8 cellular contexts compared by ENCODE assay signal in the genomic region with DNA sequence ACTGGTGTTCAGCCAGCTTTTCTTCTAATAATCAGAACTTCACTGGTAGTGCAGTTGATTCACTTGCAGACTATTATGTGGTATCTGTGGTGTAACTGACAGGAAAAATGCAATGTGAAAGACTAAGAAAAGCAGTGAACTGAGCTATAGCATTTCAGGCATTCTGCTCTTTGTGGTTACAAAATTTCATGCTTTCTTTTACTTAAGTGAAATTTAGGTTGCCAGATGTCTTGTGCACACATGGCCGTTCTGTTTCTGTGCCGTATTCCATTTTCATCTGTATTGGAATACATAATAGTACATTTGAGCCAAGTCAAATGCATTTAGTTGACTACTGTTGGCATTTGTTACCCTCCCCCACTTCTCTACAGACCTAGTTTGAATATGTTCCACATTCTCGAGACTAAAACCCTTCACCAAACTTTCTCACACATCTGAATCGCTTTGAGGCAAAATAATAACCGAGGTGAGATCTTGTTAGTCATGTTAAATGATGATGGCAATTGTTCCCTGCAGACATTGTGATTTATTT. TPM values are rescaled to one million over a fixed set of nuclear protein-coding genes. Genes with fewer than 3 reads are reported as not detected.
A peak's percentile ranks its signal among the peaks of the same experiment; 100 is the strongest.
DNase-seq lines count a peak whose midpoint lies in the region; ATAC-seq and TF ChIP-seq lines count a peak whose summit lies in the region.

No MANE protein-coding gene starts in this region.

- no peak overlapping the region for H4K5ac ChIP-seq in IMR-90 (ENCODE audit: low read depth, low read length)

- TF ChIP-seq POLR2A in IMR-90 (IDR thresholded peaks at IDR 0.05; ENCODE audit: low read depth, low read length), result no peak

- DNase-seq in EL, result peak; percentile 71
- DNase-seq in IMR-90, result peak; percentile 73
- peak; percentile 88 for DNase-seq in astrocyte of the spinal cord (ENCODE audit: low read depth, low spot score)
- DNase-seq in epidermal melanocyte (ENCODE audit: insufficient read length, low spot score), result no peak
- DNase-seq in 8988T, result no peak
- DNase-seq in left lung, result no peak
- DNase-seq in AG20443 (ENCODE audit: low spot score), result no peak

- no peak overlapping the region for H3K23ac ChIP-seq in IMR-90 (ENCODE audit: low read depth, low read length)

- no TSS peak for BruUV-seq in IMR-90 (replicated peaks; lab: Mats Ljungman, UMichigan)

- CTCF ChIA-PET in IMR-90 (lab: Yijun Ruan, JAX), result interaction anchor here (1.1 kb wide), 1 partner anchor 12 kb away, joined by 4 read pairs; no protein-coding TSS in a partner anchor

- H2BK20ac ChIP-seq in IMR-90 (ENCODE audit: low read depth, low read length), result 0 out of 2 replicates have a peak overlapping the region, but pooled peaks have one; percentile 8

- H3K4me1 ChIP-seq in IMR-90 (ENCODE audit: control insufficient read depth, insufficient read depth, low read length) (no peaks in the 10 kb centered on the region; the same call in 1 of the 2 replicates), left lung (no peaks in the 10 kb centered on the region)

- peak overlapping the region; percentile 35; the same call in 1 of the 2 replicates for H3K18ac ChIP-seq in IMR-90 (ENCODE audit: low read depth, low read length)

- in situ Hi-C loops in IMR-90 (cut with MboI; ENCODE audit: low sequenced_read_pairs) (no loop called here), astrocyte of the spinal cord (cut with HindIII; ENCODE audit: low sequenced_read_pairs) (no loop called here)

- no peak overlapping the region; the same call in 1 of the 2 replicates for H4K91ac ChIP-seq in IMR-90 (ENCODE audit: insufficient read depth, low read depth, low read length)

- no peak for TF ChIP-seq CTCF in IMR-90 (conservative IDR thresholded peaks at IDR 0.05; ENCODE audit: low read depth, low read length)
- TF ChIP-seq CTCF in astrocyte of the spinal cord (IDR thresholded peaks at IDR 0.05; ENCODE audit: low read depth, low read length), result no peak
- TF ChIP-seq CTCF in left lung (IDR thresholded peaks at IDR 0.05), result no peak

- H2BK15ac ChIP-seq in IMR-90 (ENCODE audit: low read depth, low read length), result no peak overlapping the region

- no peak overlapping the region for H3K56ac ChIP-seq in IMR-90 (ENCODE audit: extremely low read depth, insufficient read depth, low read length)

- H4K8ac ChIP-seq in IMR-90 (ENCODE audit: low read depth in 2 of 2, low read length in 2 of 2), result peak overlapping the region in 1 of 2 experiments; percentile 49; a peak in 1 of 4 replicates

- H3K27me3 ChIP-seq in IMR-90 (ENCODE audit: control insufficient read depth, insufficient read depth, low read length) (no peaks in the 10 kb centered on the region; the same call in 1 of the 2 replicates), left lung (no peaks in the 10 kb centered on the region)

- peak overlapping the region; percentile 54; the same call in 1 of the 2 replicates for H3K4me2 ChIP-seq in IMR-90 (ENCODE audit: low read depth, low read length)

- H3K14ac ChIP-seq in IMR-90 (replicated peaks; ENCODE audit: low read depth, low read length), result no peak overlapping the region

- H2AK9ac ChIP-seq in IMR-90 (replicated peaks; ENCODE audit: low read depth, low read length, poor library complexity), result no peak overlapping the region

- POLR2A ChIA-PET in IMR-90 (lab: Charles Lee; ENCODE audit: unreplicated experiment), result no interaction called here

- WGBS in IMR-90 (ENCODE audit: extremely low coverage in 2 of 2, insufficient read length in 1 of 2), 2 experiments, result no CpG with 5 or more reads among the region's 5 CpGs

- H2AFZ ChIP-seq in IMR-90 (replicated peaks; ENCODE audit: low read length, poor library complexity), result no peak overlapping the region

- H3K79me1 ChIP-seq in IMR-90 (ENCODE audit: low read depth in 1 of 2, low read length in 2 of 2), result no peaks in the 10 kb centered on the region

- H2BK120ac ChIP-seq in IMR-90 (ENCODE audit: low read depth, low read length), result peak overlapping the region; percentile 36; the same call in 1 of the 2 replicates

- intact Hi-C loops in IMR-90 (cut with micrococcal nuclease), result no loop called here
- intact Hi-C loops in left lung (cut with DNase I), result no loop called here

- no peak overlapping the region for H2AK5ac ChIP-seq in IMR-90 (ENCODE audit: low read depth, low read length)

- H3K9me3 ChIP-seq in IMR-90 (ENCODE audit: control insufficient read depth, insufficient read depth, low read length) (no peaks in the 10 kb centered on the region), left lung (no peaks in the 10 kb centered on the region)

- H3K9ac ChIP-seq in IMR-90 (ENCODE audit: low read depth, low read length), result no peak overlapping the region

- peak; percentile 88 for ATAC-seq in GM21526 (IDR thresholded peaks at IDR 0.05; ENCODE audit: low FRiP score, unreplicated experiment)
- peak; percentile 34 for ATAC-seq in IMR-90 (ENCODE audit: low read depth)
- no peak for ATAC-seq in left lung

- H3K36me3 ChIP-seq in IMR-90 (ENCODE audit: control insufficient read depth, insufficient read depth, low read length), result no peaks in the 10 kb centered on the region
- no peaks in the 10 kb centered on the region for H3K36me3 ChIP-seq in left lung

- H3K9me1 ChIP-seq in IMR-90 (ENCODE audit: insufficient read depth, low read length), result no peaks in the 10 kb centered on the region

- H4K20me1 ChIP-seq in IMR-90 (ENCODE audit: insufficient read depth, low read length), result no peaks in the 10 kb centered on the region

- no peak overlapping the region for H3K4ac ChIP-seq in IMR-90 (ENCODE audit: low read depth, low read length)

- no peak overlapping the region for H2BK5ac ChIP-seq in IMR-90 (ENCODE audit: low read depth, low read length, poor library complexity, severe bottlenecking)

- dilution Hi-C loops in IMR-90 (cut with HindIII; ENCODE audit: low sequenced_read_pairs, unreplicated experiment), result no loop called here

- H3K27ac ChIP-seq in IMR-90 (ENCODE audit: insufficient read depth, low read length) (no peak overlapping the region), left lung (no peak overlapping the region)

- H3K4me3 ChIP-seq in IMR-90 (ENCODE audit: insufficient read depth, low read depth, low read length) (no peak overlapping the region), astrocyte of the spinal cord (ENCODE audit: low read depth, low read length) (no peak overlapping the region), left lung (no peak overlapping the region)

- TF ChIP-seq RAD21 in IMR-90 (IDR thresholded peaks at IDR 0.05; ENCODE audit: low read length), result no peak

TF ChIP-seq in IMR-90, 13 proteins besides CTCF, POLR2A, EP300 and RAD21:
- TF ChIP-seq FOS (IDR thresholded peaks at IDR 0.05; ENCODE audit: low read depth, low read length) (no peak), CHD1 (IDR thresholded peaks at IDR 0.05; ENCODE audit: low read depth, low read length) (no peak), MXI1 (IDR thresholded peaks at IDR 0.05; ENCODE audit: borderline replicate concordance, low read depth, low read length) (no peak), MAFK (IDR thresholded peaks at IDR 0.05; ENCODE audit: low read depth, low read length) (no peak), CEBPB (IDR thresholded peaks at IDR 0.05; ENCODE audit: low read depth, low read length) (no peak), RFX5 (IDR thresholded peaks at IDR 0.05; ENCODE audit: low read depth, low read length) (no peak), MAZ (IDR thresholded peaks at IDR 0.05; ENCODE audit: borderline replicate concordance, low read depth, low read length) (no peak), RCOR1 (IDR thresholded peaks at IDR 0.05; ENCODE audit: insufficient replicate concordance, low read length) (no peak), USF2 (IDR thresholded peaks at IDR 0.05; ENCODE audit: low read depth, low read length) (no peak)
- TF ChIP-seq, protein P1, sequence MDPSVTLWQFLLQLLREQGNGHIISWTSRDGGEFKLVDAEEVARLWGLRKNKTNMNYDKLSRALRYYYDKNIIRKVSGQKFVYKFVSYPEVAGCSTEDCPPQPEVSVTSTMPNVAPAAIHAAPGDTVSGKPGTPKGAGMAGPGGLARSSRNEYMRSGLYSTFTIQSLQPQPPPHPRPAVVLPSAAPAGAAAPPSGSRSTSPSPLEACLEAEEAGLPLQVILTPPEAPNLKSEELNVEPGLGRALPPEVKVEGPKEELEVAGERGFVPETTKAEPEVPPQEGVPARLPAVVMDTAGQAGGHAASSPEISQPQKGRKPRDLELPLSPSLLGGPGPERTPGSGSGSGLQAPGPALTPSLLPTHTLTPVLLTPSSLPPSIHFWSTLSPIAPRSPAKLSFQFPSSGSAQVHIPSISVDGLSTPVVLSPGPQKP (IDR thresholded peaks at IDR 0.05; ENCODE audit: borderline replicate concordance, low read depth, low read length), result no peak

RNA-seq across cellular contexts. Expression of gene RTL3, which starts 8.2 kb away (rescaled TPM):
- total RNA-seq in IMR-90 (2012; rRNA removed), result 0.83 and 1.1 TPM in 2 replicates
- polyA plus RNA-seq in IMR-90 (2012; rRNA removed), result 1.1 and 1.2 TPM in 2 replicates
- 0.26 and 0.57 TPM in 2 replicates for polyA plus RNA-seq in IMR-90 (2012; cell fraction: cytosol; rRNA removed)
- polyA plus RNA-seq in IMR-90 (2012; cell fraction: nucleus; rRNA removed; ENCODE audit: low replicate concordance), result 0.24 and 0.44 TPM in 2 replicates
- not detected for total RNA-seq in left lung

Comparison
In these comparisons a context has a peak if more than half of its experiments do, and no peak if none do; other contexts are left out.
1. DNase-seq: peak in EL (single experiment), IMR-90 (single experiment) and astrocyte of the spinal cord (single experiment); none in epidermal melanocyte (single experiment), 8988T (single experiment), left lung (0 of 2) and AG20443 (single experiment).